15 cellular contexts compared by ENCODE assay signal in the genomic region with DNA sequence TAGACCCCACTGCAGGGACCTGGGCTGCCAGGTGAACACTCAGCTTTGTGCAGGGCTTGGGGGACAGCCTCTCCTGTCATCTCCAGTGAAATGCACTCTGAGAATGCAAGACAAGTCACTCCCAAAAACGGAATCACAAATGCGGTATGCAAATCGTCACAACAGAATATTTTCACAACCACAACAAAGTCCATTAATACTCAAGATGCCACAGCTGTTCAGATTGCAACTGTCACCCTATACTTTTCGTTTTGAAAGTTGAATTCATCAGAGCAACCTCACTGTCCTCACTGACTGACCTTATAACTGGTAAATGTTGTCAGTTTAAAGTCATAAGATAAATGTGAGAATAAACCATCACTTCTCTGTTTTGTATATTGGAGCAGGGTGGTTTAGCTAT. TPM values are rescaled to one million over a fixed set of nuclear protein-coding genes. Genes with fewer than 3 reads are reported as not detected.
A peak's percentile ranks its signal among the peaks of the same experiment; 100 is the strongest.
DNase-seq lines count a peak whose midpoint lies in the region; ATAC-seq and TF ChIP-seq lines count a peak whose summit lies in the region.
"Had no signal": no experiment of that assay in that cellular context is flagged by ENCODE, and none has a peak within 500 bp of the region (broad histone marks: within the 10 kb centered on the region; RNA-seq: fewer than 3 reads in every experiment).

No MANE protein-coding gene starts in this region.

- H3K9me3 Mint-ChIP-seq in Calu3 (ENCODE audit: low read depth, unreplicated experiment), result no peaks in the 10 kb centered on the region

- BruUV-seq in Calu3 (replicated peaks; lab: Mats Ljungman, UMichigan), result no TSS peak

- no peaks in the 10 kb centered on the region for H3K4me1 Mint-ChIP-seq in Calu3 (ENCODE audit: low read depth, unreplicated experiment)

- H3K27me3 Mint-ChIP-seq in Calu3 (ENCODE audit: unreplicated experiment), result peaks cover 76% of the 10 kb centered on the region

- H3K4me2 ChIP-seq in BLaER1 (peak overlapping the region; percentile 96), KMS-11 (peak overlapping the region; percentile 47)

- intact Hi-C loops in Calu3 (cut with micrococcal nuclease; ENCODE audit: unreplicated experiment), result no loop called here

- peak overlapping the region; percentile 46 for H3K4me3 ChIP-seq in BLaER1
- H3K4me3 ChIP-seq in KMS-11 (IDR thresholded peaks at IDR 0.05; ENCODE audit: insufficient read depth, low read depth, low read length), result no peak overlapping the region
- H3K4me3 ChIP-seq in WERI-Rb-1 (ENCODE audit: low read depth, low read length), result no peak overlapping the region

- H4K20me1 ChIP-seq in BLaER1 (no peaks in the 10 kb centered on the region), KMS-11 (ENCODE audit: insufficient read depth) (no peaks in the 10 kb centered on the region)

- ATAC-seq in GM18861 (IDR thresholded peaks at IDR 0.05; ENCODE audit: unreplicated experiment) (peak; percentile 32), HG02571 (IDR thresholded peaks at IDR 0.05; ENCODE audit: unreplicated experiment) (peak; percentile 42)
- ATAC-seq: stimulated activated naive CD8-positive, alpha-beta T cell treated with anti-CD3 and anti-CD28 coated beads, Interleukin-15, amount 100 ng/mL, for 72 hours had no signal

- peaks cover 18% of the 10 kb centered on the region; the same call in 1 of the 2 replicates for H3K36me3 ChIP-seq in BLaER1
- H3K36me3 ChIP-seq in KMS-11 (ENCODE audit: insufficient read depth), result no peaks in the 10 kb centered on the region
- no peaks in the 10 kb centered on the region for H3K36me3 ChIP-seq in WERI-Rb-1

- TF ChIP-seq CTCF in KMS-11 (conservative IDR thresholded peaks at IDR 0.05; ENCODE audit: low read depth, low read length), result no peak
- TF ChIP-seq CTCF in Calu3 (IDR thresholded peaks at IDR 0.05; ENCODE audit: unreplicated experiment), result no peak
- TF ChIP-seq CTCF in WERI-Rb-1 (IDR thresholded peaks at IDR 0.05; ENCODE audit: low read depth, low read length), result no peak

- no peak overlapping the region for H2AFZ ChIP-seq in KMS-11 (ENCODE audit: low read depth)

- peak overlapping the region; percentile 74 for H3K9ac ChIP-seq in BLaER1
- peak overlapping the region; percentile 25; the same call in 1 of the 2 replicates for H3K9ac ChIP-seq in KMS-11

- H3K27ac ChIP-seq in BLaER1 (peak overlapping the region; percentile 94), KMS-11 (peak overlapping the region; percentile 85), WERI-Rb-1 (no peak overlapping the region)

- CTCF ChIA-PET in Calu3 (lab: Charles Lee), result no interaction called here

- H3K4me1 ChIP-seq in BLaER1, result peaks cover 81% of the 10 kb centered on the region
- H3K4me1 ChIP-seq in KMS-11 (ENCODE audit: low read depth, poor library complexity, severe bottlenecking), result peaks cover 74% of the 10 kb centered on the region

- no peak overlapping the region for H3K27ac Mint-ChIP-seq in Calu3 (ENCODE audit: unreplicated experiment)

- DNase-seq in DMS53 (lab: John Stamatoyannopoulos, UW) (no peak), Calu3 (no peak), WERI-Rb-1 (no peak)
- DNase-seq in effector CD4-positive, alpha-beta T cell, result no peak
- DNase-seq: mesenchymal stem cell had no signal

- no peaks in the 10 kb centered on the region for H3K36me3 Mint-ChIP-seq in Calu3 (ENCODE audit: insufficient read depth, unreplicated experiment)

- H3K27me3 ChIP-seq in BLaER1 (no peaks in the 10 kb centered on the region), KMS-11 (ENCODE audit: insufficient read depth, low read depth) (no peaks in the 10 kb centered on the region), WERI-Rb-1 (ENCODE audit: insufficient read depth, low read depth, severe bottlenecking) (no peaks in the 10 kb centered on the region)

- H3K79me2 ChIP-seq in KMS-11 (ENCODE audit: insufficient read depth, low read depth), result no peaks in the 10 kb centered on the region

- H3K9me3 ChIP-seq in BLaER1 (peaks cover 52% of the 10 kb centered on the region), WERI-Rb-1 (ENCODE audit: severe bottlenecking) (peaks cover 3% of the 10 kb centered on the region)

- no peak overlapping the region for H3K4me3 Mint-ChIP-seq in Calu3 (ENCODE audit: low read depth, unreplicated experiment)

RNA-seq across cellular contexts. Expression of a gene that starts 16.6 kb away (rescaled TPM):
- total RNA-seq in Calu3 (2022), result not detected in 2 replicates
- total RNA-seq: bronchial epithelial cell, glomerular endothelial cell, M059J, RPMI7951, skeletal muscle tissue had no signal
